12 cellular contexts compared by ENCODE assay signal in the genomic region with DNA sequence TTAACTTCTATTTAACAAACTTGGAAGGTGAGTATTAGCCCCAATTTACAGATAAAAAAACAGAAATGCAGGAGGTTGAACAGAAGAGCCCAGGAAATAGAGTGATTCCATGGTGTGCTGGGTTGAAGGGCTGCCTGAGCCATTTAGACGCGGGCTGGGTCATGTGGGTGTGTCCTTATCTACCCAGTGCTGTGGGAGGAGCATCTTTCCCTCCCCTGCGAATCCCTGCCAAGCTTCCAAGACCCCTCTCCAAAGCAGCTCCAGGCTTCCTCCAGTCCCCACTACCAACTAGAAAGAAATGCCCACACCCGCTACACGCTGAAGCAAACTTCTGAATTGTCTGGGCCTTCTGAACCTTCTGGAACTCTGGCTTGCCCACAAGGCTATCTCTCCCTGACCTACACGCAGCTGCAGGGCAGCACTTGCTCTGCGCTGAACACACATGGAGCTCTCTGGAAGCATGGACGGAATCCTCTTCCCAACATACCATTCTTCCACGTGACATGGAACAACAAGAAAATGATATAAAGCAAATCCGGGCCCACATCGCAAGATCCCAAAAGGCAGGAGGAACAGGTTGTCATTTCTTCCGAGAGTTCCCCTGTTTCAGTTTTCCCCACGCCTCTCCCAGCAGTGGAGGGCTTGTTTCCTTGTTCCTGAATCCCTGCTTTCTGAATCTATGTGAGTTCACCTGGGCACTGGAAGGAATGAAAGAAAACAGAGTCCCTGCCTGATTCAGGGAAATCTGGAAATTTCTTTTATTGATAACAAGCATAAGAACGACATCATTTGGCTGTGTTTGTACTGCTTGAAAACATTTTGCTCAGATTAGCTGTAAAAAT.
DNase-seq lines count a peak whose midpoint lies in the region; ATAC-seq, FAIRE-seq and TF ChIP-seq lines count a peak whose summit lies in the region.
"Had no signal": no experiment of that assay in that cellular context is flagged by ENCODE, and none has a peak within 500 bp of the region (broad histone marks: within the 10 kb centered on the region; RNA-seq: fewer than 3 reads in every experiment).

No MANE protein-coding gene starts in this region.

- H3K4me1 ChIP-seq in RWPE2 (ENCODE audit: insufficient read depth, poor library complexity, severe bottlenecking) (peaks cover 22% of the 10 kb centered on the region), breast epithelium (no peaks in the 10 kb centered on the region), suprapubic skin (peaks cover 2% of the 10 kb centered on the region)

- no peak for TF ChIP-seq EP300 in suprapubic skin (IDR thresholded peaks at IDR 0.05)

- DNase-seq in RWPE2 (ENCODE audit: low spot score) (no peak), breast epithelium (ENCODE audit: low spot score in 2 of 2) (no peak), mesothelial cell of epicardium (ENCODE audit: low spot score in 2 of 2, unreplicated experiment in 2 of 2) (no peak), suprapubic skin (ENCODE audit: low spot score in 2 of 2) (no peak), osteocyte (ENCODE audit: extremely low spot score, unreplicated experiment) (no peak), urothelium cell line (ENCODE audit: low spot score) (no peak)
- DNase-seq: effector CD4-positive, alpha-beta T cell; KG1; NCI-H187; stomach; WERI-Rb-1 had no signal

- H3K4me3 ChIP-seq in RWPE2 (ENCODE audit: severe bottlenecking) (no peak overlapping the region), breast epithelium (peak overlapping the region in 1 of 3 donors; percentile 19), suprapubic skin (no peak overlapping the region)
- H3K4me3 ChIP-seq: stomach had no signal

- no peak for FAIRE-seq in urothelium cell line (lab: Jason Lieb, UNC)

- WGBS in suprapubic skin = 85% methylated on average over 14 of the region's 14 CpGs

- H3K4me1 Mint-ChIP-seq in mesothelial cell of epicardium (peaks cover 53% of the 10 kb centered on the region), osteocyte (ENCODE audit: unreplicated experiment) (peaks cover 8% of the 10 kb centered on the region)

- intact Hi-C loops in breast epithelium (cut with DNase I; ENCODE audit: low total_unique reads) = no loop called here

- H3K9me3 ChIP-seq in RWPE2 (ENCODE audit: severe bottlenecking) (no peaks in the 10 kb centered on the region), breast epithelium (no peaks in the 10 kb centered on the region), suprapubic skin (no peaks in the 10 kb centered on the region)
- H3K9me3 ChIP-seq: stomach had no signal

- H3K36me3 Mint-ChIP-seq in mesothelial cell of epicardium (no peaks in the 10 kb centered on the region), osteocyte (ENCODE audit: unreplicated experiment) (no peaks in the 10 kb centered on the region)

- peak overlapping the region; percentile 95 for H3K27ac Mint-ChIP-seq in mesothelial cell of epicardium
- no peak overlapping the region for H3K27ac Mint-ChIP-seq in osteocyte (ENCODE audit: unreplicated experiment)

- H3K27ac ChIP-seq in RWPE2 (ENCODE audit: poor library complexity, severe bottlenecking) = peak overlapping the region; percentile 75
- H3K27ac ChIP-seq in breast epithelium = peak overlapping the region; percentile 57 to 73
- peak overlapping the region; percentile 11 for H3K27ac ChIP-seq in suprapubic skin
- H3K27ac ChIP-seq: WERI-Rb-1 had no signal

- TF ChIP-seq POLR2A in breast epithelium (IDR thresholded peaks at IDR 0.05) (no peak), suprapubic skin (IDR thresholded peaks at IDR 0.05) (no peak)

- no peak overlapping the region for H3K4me3 Mint-ChIP-seq in mesothelial cell of epicardium
- no peak overlapping the region for H3K4me3 Mint-ChIP-seq in osteocyte (ENCODE audit: unreplicated experiment)

- ATAC-seq in RWPE2 (ENCODE audit: low read depth) = no peak
- no peak for ATAC-seq in GM18519 (IDR thresholded peaks at IDR 0.05; ENCODE audit: low FRiP score, unreplicated experiment)

- no peaks in the 10 kb centered on the region for H3K27me3 ChIP-seq in RWPE2 (ENCODE audit: insufficient read depth, poor library complexity, severe bottlenecking)
- no peaks in the 10 kb centered on the region for H3K27me3 ChIP-seq in breast epithelium
- no peaks in the 10 kb centered on the region for H3K27me3 ChIP-seq in suprapubic skin

- no peaks in the 10 kb centered on the region for H3K36me3 ChIP-seq in RWPE2 (ENCODE audit: low read depth)
- H3K36me3 ChIP-seq in breast epithelium = no peaks in the 10 kb centered on the region
- no peaks in the 10 kb centered on the region for H3K36me3 ChIP-seq in suprapubic skin
- H3K36me3 ChIP-seq: stomach, WERI-Rb-1 had no signal

- TF ChIP-seq CTCF in RWPE2 (IDR thresholded peaks at IDR 0.05; ENCODE audit: poor library complexity, severe bottlenecking) (no peak), breast epithelium (IDR thresholded peaks at IDR 0.05) (no peak), mesothelial cell of epicardium (IDR thresholded peaks at IDR 0.05; ENCODE audit: unreplicated experiment) (no peak), suprapubic skin (IDR thresholded peaks at IDR 0.05) (no peak), osteocyte (IDR thresholded peaks at IDR 0.05) (no peak)

- H3K27me3 Mint-ChIP-seq in mesothelial cell of epicardium (ENCODE audit: low read depth) (no peaks in the 10 kb centered on the region), osteocyte (ENCODE audit: unreplicated experiment) (peaks cover 2% of the 10 kb centered on the region)

- H3K9me3 Mint-ChIP-seq in mesothelial cell of epicardium (no peaks in the 10 kb centered on the region), osteocyte (ENCODE audit: unreplicated experiment) (no peaks in the 10 kb centered on the region)

Comparison
In these comparisons a context has a peak if more than half of its experiments do, and no peak if none do; other contexts are left out.
1. H3K27ac ChIP-seq: peak in every context shown above with its lines; median percentile 75 in RWPE2; 65 in breast epithelium; 11 in suprapubic skin.